ENCODE assay signal across 35 cellular contexts in genomic region chr13:111850976-111851375, GRCh38.
A peak's percentile ranks its signal among the peaks of the same experiment; 100 is the strongest.
DNase-seq lines count a peak whose midpoint lies in the region; ATAC-seq and TF ChIP-seq lines count a peak whose summit lies in the region.
"Had no signal": no experiment of that assay in that cellular context is flagged by ENCODE, and none has a peak within 500 bp of the region (broad histone marks: within the 10 kb centered on the region; RNA-seq: fewer than 3 reads in every experiment).

No MANE protein-coding gene starts in this region.

- 68% methylated on average over 5 of the region's 5 CpGs for WGBS in esophagus muscularis mucosa
- no CpG with 5 or more reads among the region's 5 CpGs for WGBS in mesendoderm (ENCODE audit: extremely low coverage, insufficient coverage, low lambda C conversion rate)

- no peak overlapping the region for H3K4ac ChIP-seq in mesendoderm (ENCODE audit: low read depth, low read length)

- peak overlapping the region; percentile 16 for H3K18ac ChIP-seq in mesendoderm (ENCODE audit: low read length)

- H3K4me1 Mint-ChIP-seq in GM23338 (peaks cover 51% of the 10 kb centered on the region), type B pancreatic cell (ENCODE audit: unreplicated experiment) (peaks cover 23% of the 10 kb centered on the region)
- H3K4me1 Mint-ChIP-seq in activated CD4-positive, alpha-beta T cell treated with anti-CD3 and anti-CD28 coated beads, Interleukin-2, amount 10 ng/mL, durations not matched to agents 24 days and 14 days, result no peaks in the 10 kb centered on the region
- H3K4me1 Mint-ChIP-seq: B cell; CD14-positive monocyte; CD4-positive, alpha-beta memory T cell; CD4-positive, CD25-positive, alpha-beta regulatory T cell; CD8-positive, alpha-beta memory T cell had no signal

- no peak overlapping the region for H4K5ac ChIP-seq in mesendoderm (ENCODE audit: low read length)

- peaks cover 0 to 7% (median 0%) of the 10 kb centered on the region in 4 donors for H3K9me3 ChIP-seq in esophagus muscularis mucosa
- H3K9me3 ChIP-seq in WERI-Rb-1 (ENCODE audit: severe bottlenecking), result peaks cover 5% of the 10 kb centered on the region
- H3K9me3 ChIP-seq: A549, BE2C, Caco-2 had no signal

- H2AK5ac ChIP-seq in mesendoderm (ENCODE audit: low read length), result no peak overlapping the region

- no peak overlapping the region for H3K27ac Mint-ChIP-seq in GM23338
- no peak overlapping the region for H3K27ac Mint-ChIP-seq in type B pancreatic cell
- H3K27ac Mint-ChIP-seq in activated CD4-positive, alpha-beta T cell treated with anti-CD3 and anti-CD28 coated beads, Interleukin-2, amount 10 ng/mL, durations not matched to agents 24 days and 14 days, result no peak overlapping the region
- H3K27ac Mint-ChIP-seq: B cell; CD14-positive monocyte; CD4-positive, alpha-beta memory T cell; CD4-positive, alpha-beta T cell; CD4-positive, CD25-positive, alpha-beta regulatory T cell; CD8-positive, alpha-beta memory T cell; CD8-positive, alpha-beta T cell had no signal

- H3K36me3 ChIP-seq in GM23338 (ENCODE audit: insufficient read depth), result peaks cover 9% of the 10 kb centered on the region; the same call in 1 of the 2 replicates
- H3K36me3 ChIP-seq in esophagus muscularis mucosa, result no peaks in the 10 kb centered on the region
- H3K36me3 ChIP-seq in mesendoderm (ENCODE audit: control insufficient read depth, insufficient read depth, low read length), result no peaks in the 10 kb centered on the region
- no peaks in the 10 kb centered on the region for H3K36me3 ChIP-seq in WERI-Rb-1
- H3K36me3 ChIP-seq: BE2C; BLaER1; BLaER1 treated with 17β-estradiol and CSF1 and Interleukin-3, amounts not matched to agents 10 nM and 100 nM had no signal

- TF ChIP-seq CTCF in GM23338 (conservative IDR thresholded peaks at IDR 0.05; ENCODE audit: low read depth in 2 of 2) (no peak), esophagus muscularis mucosa (IDR thresholded peaks at IDR 0.05) (no peak), type B pancreatic cell (conservative IDR thresholded peaks at IDR 0.05) (no peak), WERI-Rb-1 (IDR thresholded peaks at IDR 0.05; ENCODE audit: low read depth, low read length) (no peak)

- H3K27me3 Mint-ChIP-seq in GM23338 (ENCODE audit: insufficient read depth, low read depth, poor library complexity) (peaks cover 16% of the 10 kb centered on the region), type B pancreatic cell (peaks cover 45% of the 10 kb centered on the region)
- peaks cover 6% of the 10 kb centered on the region for H3K27me3 Mint-ChIP-seq in activated CD4-positive, alpha-beta T cell treated with anti-CD3 and anti-CD28 coated beads, Interleukin-2, amount 10 ng/mL, durations not matched to agents 24 days and 14 days
- H3K27me3 Mint-ChIP-seq: CD4-positive, CD25-positive, alpha-beta regulatory T cell had no signal

- H2BK5ac ChIP-seq in mesendoderm (ENCODE audit: low read length), result no peak overlapping the region

- H3K36me3 Mint-ChIP-seq in GM23338 (ENCODE audit: low read depth) (peaks cover 11% of the 10 kb centered on the region; the same call in 2 of the 3 replicates), type B pancreatic cell (no peaks in the 10 kb centered on the region)
- no peaks in the 10 kb centered on the region for H3K36me3 Mint-ChIP-seq in activated CD4-positive, alpha-beta T cell treated with anti-CD3 and anti-CD28 coated beads, Interleukin-2, amount 10 ng/mL, durations not matched to agents 24 days and 14 days (ENCODE audit: low read depth)
- H3K36me3 Mint-ChIP-seq: CD14-positive monocyte; CD4-positive, alpha-beta memory T cell; CD4-positive, CD25-positive, alpha-beta regulatory T cell; CD8-positive, alpha-beta memory T cell; CD8-positive, alpha-beta T cell had no signal

- H3K27me3 ChIP-seq in GM23338 (ENCODE audit: insufficient read depth), result no peaks in the 10 kb centered on the region
- peaks cover 0 to 53% (median 0%) of the 10 kb centered on the region in 4 donors for H3K27me3 ChIP-seq in esophagus muscularis mucosa
- H3K27me3 ChIP-seq in mesendoderm (ENCODE audit: insufficient read depth, low read length, poor library complexity), result no peaks in the 10 kb centered on the region
- peaks cover 95% of the 10 kb centered on the region for H3K27me3 ChIP-seq in WERI-Rb-1 (ENCODE audit: insufficient read depth, low read depth, severe bottlenecking)
- H3K27me3 ChIP-seq: BLaER1 had no signal

- no peak overlapping the region for H2BK120ac ChIP-seq in mesendoderm (ENCODE audit: low read depth, low read length)

- H2AFZ ChIP-seq in GM23338, result no peak overlapping the region

- H3K4me3 ChIP-seq in GM23338 (no peak overlapping the region), esophagus muscularis mucosa (no peak overlapping the region), mesendoderm (ENCODE audit: low read length) (no peak overlapping the region), WERI-Rb-1 (ENCODE audit: low read depth, low read length) (no peak overlapping the region)
- H3K4me3 ChIP-seq: A549; BLaER1; BLaER1 treated with 17β-estradiol and CSF1 and Interleukin-3, amounts not matched to agents 10 nM and 100 nM had no signal

- H3F3A ChIP-seq in GM23338 (replicated peaks; ENCODE audit: low read depth), result peaks cover 9% of the 10 kb centered on the region; the same call in 1 of the 2 replicates

- DNase-seq in GM23338 (ENCODE audit: low spot score) (no peak), esophagus muscularis mucosa (ENCODE audit: extremely low spot score) (peak; percentile 53), mesendoderm (peak; percentile 50), type B pancreatic cell (ENCODE audit: extremely low spot score, unreplicated experiment) (peak; percentile 13), NCI-H2029 (lab: John Stamatoyannopoulos, UW) (no peak), WERI-Rb-1 (no peak), anterior cingulate cortex (lab: John Stamatoyannopoulos, UW) (no peak)
- DNase-seq in activated CD4-positive, alpha-beta T cell treated with anti-CD3 and anti-CD28 coated beads, Interleukin-2, amount 10 ng/mL, durations not matched to agents 24 days and 14 days, result no peak
- DNase-seq: 8988T; ACHN; AML-193; BE2C; C1 segment of cervical spinal cord; Caco-2; Calu3; CD4-positive, alpha-beta memory T cell; CD4-positive, alpha-beta T cell; CD4-positive, CD25-positive, alpha-beta regulatory T cell; CD8-positive, alpha-beta memory T cell; CD8-positive, alpha-beta T cell; COR-L47; DMS 273 treated with DMSO at 0.1 percent for 48 hours; DMS153; DMS53; DMS79; DMS79 treated with DMSO at 0.1 percent for 48 hours; DND-41; EL had no signal

- intact Hi-C loops in esophagus muscularis mucosa (cut with DNase I), result no loop called here
- intact Hi-C loops in activated CD4-positive, alpha-beta T cell treated with anti-CD3 and anti-CD28 coated beads, Interleukin-2, amount 10 ng/mL, durations not matched to agents 24 days and 14 days (cut with micrococcal nuclease), result no loop called here

- no peak overlapping the region for H3K23ac ChIP-seq in mesendoderm (ENCODE audit: low read length)

- no peak overlapping the region for H3K9ac ChIP-seq in mesendoderm (ENCODE audit: low read length)
- H3K9ac ChIP-seq: BLaER1; BLaER1 treated with 17β-estradiol and CSF1 and Interleukin-3, amounts not matched to agents 10 nM and 100 nM had no signal

- peaks cover 36% of the 10 kb centered on the region for H3K4me1 ChIP-seq in GM23338 (ENCODE audit: insufficient read depth)
- H3K4me1 ChIP-seq in esophagus muscularis mucosa, result peaks cover 0 to under 1% (median 0%) of the 10 kb centered on the region in 4 donors
- peaks cover 9% of the 10 kb centered on the region for H3K4me1 ChIP-seq in mesendoderm (ENCODE audit: control insufficient read depth, low read depth, low read length)
- H3K4me1 ChIP-seq: A549, BE2C, Caco-2 had no signal

- TF ChIP-seq POLR2A in esophagus muscularis mucosa (IDR thresholded peaks at IDR 0.05; ENCODE audit: low read depth), result no peak

- 0 out of 2 replicates have a peak, but pooled peaks cover 8% of the 10 kb centered on the region for H3K9me2 ChIP-seq in GM23338 (ENCODE audit: insufficient read depth)

- no peak overlapping the region; the same call in 1 of the 2 replicates for H3K27ac ChIP-seq in GM23338 (ENCODE audit: low read depth)
- no peak overlapping the region for H3K27ac ChIP-seq in esophagus muscularis mucosa (replicated peaks in 1 of 4)
- no peak overlapping the region for H3K27ac ChIP-seq in mesendoderm (ENCODE audit: low read depth, low read length)
- H3K27ac ChIP-seq in WERI-Rb-1, result no peak overlapping the region
- H3K27ac ChIP-seq: 22Rv1; A549; BLaER1; BLaER1 treated with 17β-estradiol and CSF1 and Interleukin-3, amounts not matched to agents 10 nM and 100 nM; C4-2B had no signal

- H3K56ac ChIP-seq in mesendoderm (ENCODE audit: low read length), result no peak overlapping the region

- H3K79me1 ChIP-seq in mesendoderm (ENCODE audit: low read length), result no peaks in the 10 kb centered on the region

- no peak overlapping the region for H2BK15ac ChIP-seq in mesendoderm (replicated peaks; ENCODE audit: low read depth)

- no peaks in the 10 kb centered on the region for H3K79me2 ChIP-seq in GM23338 (replicated peaks; ENCODE audit: insufficient read depth)
- H3K79me2 ChIP-seq in mesendoderm (ENCODE audit: control insufficient read depth, insufficient read depth, low read length), result no peaks in the 10 kb centered on the region

- no peaks in the 10 kb centered on the region for H4K20me1 ChIP-seq in GM23338 (replicated peaks; ENCODE audit: insufficient read depth)
- H4K20me1 ChIP-seq: BLaER1; BLaER1 treated with 17β-estradiol and CSF1 and Interleukin-3, amounts not matched to agents 10 nM and 100 nM had no signal

- H3K4me2 ChIP-seq in GM23338, result peak overlapping the region; percentile 41
- no peak overlapping the region for H3K4me2 ChIP-seq in mesendoderm (ENCODE audit: low read length)
- H3K4me2 ChIP-seq: A549; BLaER1; BLaER1 treated with 17β-estradiol and CSF1 and Interleukin-3, amounts not matched to agents 10 nM and 100 nM had no signal

- H4K8ac ChIP-seq in mesendoderm (ENCODE audit: low read depth, low read length), result no peak overlapping the region

- no peak for ATAC-seq in GM23338
- ATAC-seq: A549; CD8-positive, alpha-beta T cell had no signal

- H3K9me3 Mint-ChIP-seq in GM23338, result peaks cover 11% of the 10 kb centered on the region; the same call in 2 of the 3 replicates
- H3K9me3 Mint-ChIP-seq in type B pancreatic cell, result no peaks in the 10 kb centered on the region
- H3K9me3 Mint-ChIP-seq in activated CD4-positive, alpha-beta T cell treated with anti-CD3 and anti-CD28 coated beads, Interleukin-2, amount 10 ng/mL, durations not matched to agents 24 days and 14 days, result no peaks in the 10 kb centered on the region
- H3K9me3 Mint-ChIP-seq: CD4-positive, alpha-beta T cell; CD8-positive, alpha-beta T cell had no signal

- no peak for TF ChIP-seq EP300 in esophagus muscularis mucosa (IDR thresholded peaks at IDR 0.05)

- H3K4me3 Mint-ChIP-seq in GM23338 (no peak overlapping the region), type B pancreatic cell (no peak overlapping the region)
- no peak overlapping the region for H3K4me3 Mint-ChIP-seq in activated CD4-positive, alpha-beta T cell treated with anti-CD3 and anti-CD28 coated beads, Interleukin-2, amount 10 ng/mL, durations not matched to agents 24 days and 14 days
- H3K4me3 Mint-ChIP-seq: B cell; CD14-positive monocyte; CD4-positive, alpha-beta memory T cell; CD4-positive, alpha-beta T cell; CD4-positive, CD25-positive, alpha-beta regulatory T cell; CD8-positive, alpha-beta memory T cell; CD8-positive, alpha-beta T cell had no signal

TF ChIP-seq in GM23338, 12 proteins besides CTCF, POLR2A, EP300 and RAD21 (continues in another document):
- TF ChIP-seq CREB1 (CRISPR knock-in tag; IDR thresholded peaks at IDR 0.05; ENCODE audit: low read depth) (no peak), POLR2AphosphoS5 (IDR thresholded peaks at IDR 0.05; ENCODE audit: low read depth) (no peak)

Comparison
In these comparisons a context has a peak if more than half of its experiments do, and no peak if none do; other contexts are left out.
1. DNase-seq: peak in esophagus muscularis mucosa (single experiment), mesendoderm (single experiment) and type B pancreatic cell (single experiment); none in GM23338 (single experiment), NCI-H2029 (single experiment), WERI-Rb-1 (single experiment), anterior cingulate cortex (0 of 58) and activated CD4-positive, alpha-beta T cell treated with anti-CD3 and anti-CD28 coated beads, Interleukin-2, amount 10 ng/mL, durations not matched to agents 24 days and 14 days (single experiment).